1 cellular context compared by ENCODE assay signal in genomic region chr3:10556312-10556711, GRCh38.
TF ChIP-seq lines count a peak whose summit lies in the region.

No MANE protein-coding gene starts in this region.

TF ChIP-seq in H1, 55 proteins besides CTCF, POLR2A, EP300 and RAD21:
- TF ChIP-seq CHD2 (IDR thresholded peaks at IDR 0.05; ENCODE audit: low read length), result no peak
- no peak for TF ChIP-seq CREB1 (IDR thresholded peaks at IDR 0.05)
- TF ChIP-seq RXRA (IDR thresholded peaks at IDR 0.05; ENCODE audit: insufficient read depth, low read depth, low read length), result no peak
- no peak for TF ChIP-seq KDM5A (IDR thresholded peaks at IDR 0.05; ENCODE audit: low read length)
- no peak for TF ChIP-seq RNF2 (IDR thresholded peaks at IDR 0.05; ENCODE audit: borderline replicate concordance, low read depth, low read length, missing control alignments, poor library complexity, severe bottlenecking)
- TF ChIP-seq HDAC6 (IDR thresholded peaks at IDR 0.05; ENCODE audit: low read depth, low read length), result no peak
- no peak for TF ChIP-seq SP4 (IDR thresholded peaks at IDR 0.05; ENCODE audit: low read length)
- TF ChIP-seq, protein P1, sequence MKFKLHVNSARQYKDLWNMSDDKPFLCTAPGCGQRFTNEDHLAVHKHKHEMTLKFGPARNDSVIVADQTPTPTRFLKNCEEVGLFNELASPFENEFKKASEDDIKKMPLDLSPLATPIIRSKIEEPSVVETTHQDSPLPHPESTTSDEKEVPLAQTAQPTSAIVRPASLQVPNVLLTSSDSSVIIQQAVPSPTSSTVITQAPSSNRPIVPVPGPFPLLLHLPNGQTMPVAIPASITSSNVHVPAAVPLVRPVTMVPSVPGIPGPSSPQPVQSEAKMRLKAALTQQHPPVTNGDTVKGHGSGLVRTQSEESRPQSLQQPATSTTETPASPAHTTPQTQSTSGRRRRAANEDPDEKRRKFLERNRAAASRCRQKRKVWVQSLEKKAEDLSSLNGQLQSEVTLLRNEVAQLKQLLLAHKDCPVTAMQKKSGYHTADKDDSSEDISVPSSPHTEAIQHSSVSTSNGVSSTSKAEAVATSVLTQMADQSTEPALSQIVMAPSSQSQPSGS (IDR thresholded peaks at IDR 0.05; ENCODE audit: low read length), result no peak
- no peak for TF ChIP-seq POU5F1 (IDR thresholded peaks at IDR 0.05; ENCODE audit: low read depth, low read length)
- no peak for TF ChIP-seq BACH1 (IDR thresholded peaks at IDR 0.05; ENCODE audit: low read length)
- no peak for TF ChIP-seq SIN3A (conservative IDR thresholded peaks at IDR 0.05 in 1 of 2, IDR thresholded peaks at IDR 0.05 in 1 of 2; ENCODE audit: low read depth in 1 of 2, low read length in 2 of 2)
